ENCODE assay signal across 12 cellular contexts in genomic region chr14:36455241-36455627, GRCh38.
DNase-seq lines count a peak whose midpoint lies in the region; ATAC-seq and TF ChIP-seq lines count a peak whose summit lies in the region.
"Had no signal": no experiment of that assay in that cellular context is flagged by ENCODE, and none has a peak within 500 bp of the region (broad histone marks: within the 10 kb centered on the region; RNA-seq: fewer than 3 reads in every experiment).

No MANE protein-coding gene starts in this region.

- intact Hi-C loops in lower lobe of right lung (cut with DNase I) (no loop called here), upper lobe of right lung (cut with DNase I) (no loop called here)

- DNase-seq in NCI-H1417 (lab: John Stamatoyannopoulos, UW) = peak in 2 of 3 experiments; percentile 47 to 90
- DNase-seq in NCI-H1417 treated with DMSO at 0.1 percent for 48 hours (lab: John Stamatoyannopoulos, UW) = no peak
- peak; percentile 32 for DNase-seq in NCI-H774 (lab: John Stamatoyannopoulos, UW)
- DNase-seq in lower lobe of right lung = no peak
- no peak for DNase-seq in upper lobe of right lung
- no peak for DNase-seq in HCEC 1CT
- no peak for DNase-seq in NCI-H82 (lab: John Stamatoyannopoulos, UW)
- DNase-seq: CD8-positive, alpha-beta T cell; H9 had no signal

- H3K27me3 ChIP-seq in lower lobe of right lung (ENCODE audit: low read depth) (no peaks in the 10 kb centered on the region), upper lobe of right lung (peaks cover under 1% of the 10 kb centered on the region)

- H3K4me1 ChIP-seq in lower lobe of right lung = peaks cover 13% of the 10 kb centered on the region
- peaks cover 7% of the 10 kb centered on the region for H3K4me1 ChIP-seq in upper lobe of right lung

- TF ChIP-seq CTCF in lower lobe of right lung (IDR thresholded peaks at IDR 0.05) (no peak), upper lobe of right lung (IDR thresholded peaks at IDR 0.05) (no peak)

- no peak for ATAC-seq in lower lobe of right lung
- ATAC-seq in upper lobe of right lung = no peak
- no peak for ATAC-seq in GM21576 (IDR thresholded peaks at IDR 0.05; ENCODE audit: unreplicated experiment)
- ATAC-seq: CD8-positive, alpha-beta T cell; GM23338 had no signal

- H3K27ac ChIP-seq in lower lobe of right lung = peak overlapping the region; percentile 54
- H3K27ac ChIP-seq in upper lobe of right lung = peak overlapping the region; percentile 43
- H3K27ac ChIP-seq: 22Rv1 had no signal

- no peaks in the 10 kb centered on the region for H3K36me3 ChIP-seq in lower lobe of right lung
- H3K36me3 ChIP-seq in upper lobe of right lung = no peaks in the 10 kb centered on the region

- H3K4me3 ChIP-seq in lower lobe of right lung (no peak overlapping the region), upper lobe of right lung (no peak overlapping the region)
- H3K4me3 ChIP-seq: GM23338 had no signal

- H3K9me3 ChIP-seq in lower lobe of right lung (no peaks in the 10 kb centered on the region), upper lobe of right lung (no peaks in the 10 kb centered on the region)

Comparison
In these comparisons a context has a peak if more than half of its experiments do, and no peak if none do; other contexts are left out.
1. DNase-seq: peak in NCI-H1417 (2 of 3) and NCI-H774 (single experiment); none in NCI-H1417 treated with DMSO at 0.1 percent for 48 hours (single experiment), lower lobe of right lung (single experiment), upper lobe of right lung (single experiment), HCEC 1CT (single experiment) and NCI-H82 (single experiment).